15 cellular contexts compared by ENCODE assay signal in the genomic region with DNA sequence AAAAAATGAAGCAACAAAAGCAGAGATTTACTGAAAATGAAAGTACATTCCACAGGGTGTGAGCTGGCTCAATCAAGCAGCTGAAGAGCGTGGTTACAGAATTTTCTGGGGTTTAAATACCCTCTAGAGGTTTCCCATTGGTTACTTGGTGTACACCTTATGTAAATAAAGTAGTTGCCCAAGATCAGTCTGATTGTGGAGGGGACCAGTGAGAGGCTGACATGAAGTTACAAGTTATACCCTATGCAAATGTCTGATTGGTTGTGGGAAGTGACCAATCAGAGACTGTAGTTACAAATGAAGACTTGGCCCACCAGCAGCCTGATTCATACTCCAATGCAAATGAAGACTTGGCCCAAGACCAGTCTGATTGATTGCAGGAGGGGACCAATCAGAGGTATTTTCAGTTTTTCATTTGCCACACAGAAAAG. TPM values are rescaled to one million over a fixed set of nuclear protein-coding genes. Genes with fewer than 3 reads are reported as not detected.
DNase-seq lines count a peak whose midpoint lies in the region; ATAC-seq and TF ChIP-seq lines count a peak whose summit lies in the region.
"Had no signal": no experiment of that assay in that cellular context is flagged by ENCODE, and none has a peak within 500 bp of the region (broad histone marks: within the 10 kb centered on the region; RNA-seq: fewer than 3 reads in every experiment).

No MANE protein-coding gene starts in this region.

- CTCF ChIA-PET in RWPE1 (lab: Yijun Ruan, JAX) = interaction anchor here (1.4 kb wide), 1 partner anchor 23 kb away, joined by 3 read pairs; no protein-coding TSS in a partner anchor

- H3K9me3 Mint-ChIP-seq in activated naive CD4-positive, alpha-beta T cell treated with anti-CD3 and anti-CD28 coated beads, Interleukin-2, amount 50 U/mL, for 72 hours = peaks cover 0 to 5% of the 10 kb centered on the region in 2 donors
- no peaks in the 10 kb centered on the region for H3K9me3 Mint-ChIP-seq in stimulated activated naive CD8-positive, alpha-beta T cell treated with anti-CD3 and anti-CD28 coated beads, Interleukin-15, amount 100 ng/mL, for 72 hours

- no peak for DNase-seq in activated naive CD4-positive, alpha-beta T cell treated with anti-CD3 and anti-CD28 coated beads, Interleukin-2, amount 50 U/mL, for 72 hours (ENCODE audit: low spot score in 2 of 2)
- DNase-seq in activated naive CD4-positive, alpha-beta T cell treated with Interleukin-2 at 50 U/mL for 16 hours = no peak
- peak; percentile 48 for DNase-seq in RWPE1 (ENCODE audit: low spot score)
- DNase-seq in fibroblast of pulmonary artery (ENCODE audit: low read depth) = peak; percentile 75
- no peak for DNase-seq in stimulated activated naive CD8-positive, alpha-beta T cell treated with anti-CD3 and anti-CD28 coated beads, Interleukin-15, amount 100 ng/mL, for 72 hours
- DNase-seq in central memory CD4-positive, alpha-beta T cell = no peak
- DNase-seq in NCI-H187 (lab: John Stamatoyannopoulos, UW) = no peak
- no peak for DNase-seq in NCI-H1105 (lab: John Stamatoyannopoulos, UW)
- DNase-seq: activated CD4-positive, CD25-positive, alpha-beta regulatory T cell treated with anti-CD3 and anti-CD28 coated beads, Interleukin-2, amount 50 U/mL, for 72 hours; activated naive CD4-positive, alpha-beta T cell; effector memory CD4-positive, alpha-beta T cell; immature natural killer cell; NCI-H2171 treated with DMSO at 0.1 percent for 48 hours; stimulated activated CD4-positive, alpha-beta T cell treated with anti-CD3 and anti-CD28 coated beads, Interleukin-2, amount 100 ng/mL, for 24 hours had no signal

- H3K27ac ChIP-seq in RWPE1 = peak overlapping the region; percentile 97
- H3K27ac ChIP-seq: neutrophil had no signal

- H3K4me3 ChIP-seq in fibroblast of pulmonary artery (replicated peaks; ENCODE audit: low read depth, low read length) = no peak overlapping the region

- no peak overlapping the region for H3K4me3 Mint-ChIP-seq in stimulated activated naive CD8-positive, alpha-beta T cell treated with anti-CD3 and anti-CD28 coated beads, Interleukin-15, amount 100 ng/mL, for 72 hours
- H3K4me3 Mint-ChIP-seq: immature natural killer cell had no signal

- ATAC-seq in activated naive CD4-positive, alpha-beta T cell treated with anti-CD3 and anti-CD28 coated beads, Interleukin-2, amount 50 U/mL, for 72 hours = peak; percentile 58 to 96
- peak; percentile 67 for ATAC-seq in stimulated activated naive CD8-positive, alpha-beta T cell treated with anti-CD3 and anti-CD28 coated beads, Interleukin-15, amount 100 ng/mL, for 72 hours

- H3K36me3 Mint-ChIP-seq in activated naive CD4-positive, alpha-beta T cell treated with anti-CD3 and anti-CD28 coated beads, Interleukin-2, amount 50 U/mL, for 72 hours = peaks cover 0 to 4% of the 10 kb centered on the region in 2 donors
- H3K36me3 Mint-ChIP-seq: immature natural killer cell had no signal

- no peak overlapping the region for H3K27ac Mint-ChIP-seq in activated naive CD4-positive, alpha-beta T cell treated with anti-CD3 and anti-CD28 coated beads, Interleukin-2, amount 50 U/mL, for 72 hours
- peak overlapping the region in 1 of 2 donors; percentile 20 for H3K27ac Mint-ChIP-seq in stimulated activated naive CD8-positive, alpha-beta T cell treated with anti-CD3 and anti-CD28 coated beads, Interleukin-15, amount 100 ng/mL, for 72 hours

- TF ChIP-seq CTCF in RWPE1 (conservative IDR thresholded peaks at IDR 0.05; ENCODE audit: low read depth) (no peak), fibroblast of pulmonary artery (IDR thresholded peaks at IDR 0.05; ENCODE audit: low read length, missing control alignments) (no peak)

- POLR2A ChIA-PET in RWPE1 (lab: Yijun Ruan, JAX; ENCODE audit: low non-redundant PET) = no interaction called here

- peaks cover 6% of the 10 kb centered on the region for H3K4me1 Mint-ChIP-seq in stimulated activated naive CD8-positive, alpha-beta T cell treated with anti-CD3 and anti-CD28 coated beads, Interleukin-15, amount 100 ng/mL, for 72 hours
- H3K4me1 Mint-ChIP-seq: immature natural killer cell had no signal

- H3K27me3 Mint-ChIP-seq in stimulated activated naive CD8-positive, alpha-beta T cell treated with anti-CD3 and anti-CD28 coated beads, Interleukin-15, amount 100 ng/mL, for 72 hours = no peaks in the 10 kb centered on the region

RNA-seq across cellular contexts. Expression of a gene that starts 30.0 kb away (rescaled TPM):
- total RNA-seq in activated naive CD4-positive, alpha-beta T cell treated with anti-CD3 and anti-CD28 coated beads, Interleukin-2, amount 50 U/mL, for 72 hours = 10 to 100 TPM in 1 of 2 donors, 1 to 10 TPM in 1; 5.2 to 12.2 TPM

Comparison
In these comparisons a context has a peak if more than half of its experiments do, and no peak if none do; other contexts are left out.
1. DNase-seq: peak in RWPE1 (single experiment) and fibroblast of pulmonary artery (single experiment); none in activated naive CD4-positive, alpha-beta T cell treated with anti-CD3 and anti-CD28 coated beads, Interleukin-2, amount 50 U/mL, for 72 hours (0 of 2), activated naive CD4-positive, alpha-beta T cell treated with Interleukin-2 at 50 U/mL for 16 hours (single experiment), stimulated activated naive CD8-positive, alpha-beta T cell treated with anti-CD3 and anti-CD28 coated beads, Interleukin-15, amount 100 ng/mL, for 72 hours (0 of 2), central memory CD4-positive, alpha-beta T cell (single experiment), NCI-H187 (0 of 2) and NCI-H1105 (single experiment).